Comparison of ENCODE assay signal across 8 cellular contexts in the genomic region with DNA sequence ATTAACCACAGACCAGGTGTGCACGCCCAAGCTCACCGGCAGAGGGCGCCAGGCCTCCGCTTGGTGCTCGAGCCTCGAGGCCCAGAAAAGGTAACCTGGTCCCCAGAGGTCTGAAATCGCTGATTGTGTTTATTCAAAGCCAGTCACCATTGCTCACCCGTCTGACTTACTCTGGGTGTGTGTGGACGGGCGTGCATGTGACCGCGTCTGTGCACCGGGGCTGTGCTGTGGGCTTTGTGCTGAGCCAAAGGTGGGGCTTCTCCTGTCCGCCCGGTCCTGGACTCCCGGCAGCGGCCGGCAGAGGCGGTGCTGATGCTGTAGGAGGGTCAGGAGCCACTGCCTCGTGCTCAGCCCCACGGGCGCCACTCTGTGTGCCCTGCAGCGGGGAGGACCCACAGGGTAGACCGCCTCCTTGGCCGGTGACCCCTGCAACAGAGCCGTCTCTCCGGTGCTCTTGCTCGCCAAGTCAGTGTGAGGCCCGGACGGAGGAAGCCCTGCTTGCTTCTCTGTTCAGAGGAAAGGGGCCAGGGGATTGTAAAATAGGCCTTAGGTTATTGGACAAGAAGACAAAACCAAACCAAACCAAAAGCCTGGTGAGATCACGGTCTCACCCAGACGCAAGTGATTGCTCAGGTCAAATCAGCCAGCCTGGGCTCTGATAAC.
DNase-seq lines count a peak whose midpoint lies in the region; ATAC-seq and TF ChIP-seq lines count a peak whose summit lies in the region.

No MANE protein-coding gene starts in this region.

- ATAC-seq in HG02852 (IDR thresholded peaks at IDR 0.05; ENCODE audit: unreplicated experiment), result peak; percentile 62

- peak; percentile 92 for TF ChIP-seq CTCF in GM12875 (IDR thresholded peaks at IDR 0.05; ENCODE audit: borderline replicate concordance, insufficient read depth, low read depth, low read length)
- peak; percentile 92 for TF ChIP-seq CTCF in retinal pigment epithelial cell (conservative IDR thresholded peaks at IDR 0.05; ENCODE audit: low read depth, low read length)

- DNase-seq in NCI-H146 (lab: John Stamatoyannopoulos, UW) (peak; percentile 87), anterior cingulate cortex (lab: John Stamatoyannopoulos, UW) (peak in 55 of 58 donors; percentile 49 to 92 (median 80)), hippocampal formation (lab: John Stamatoyannopoulos, UW) (peak; percentile 76 to 85), retinal pigment epithelial cell (ENCODE audit: low read depth) (peak; percentile 57), epidermal melanocyte (ENCODE audit: insufficient read length, low spot score) (no peak)
- peak; percentile 85 for DNase-seq in T-helper 2 cell treated with Interferon-gamma antibody and Interleukin-4, amounts not matched to agents 5 μg/mL and 100 μg/mL, for 36 hours (ENCODE audit: low spot score)

- H3K4me3 ChIP-seq in GM12875 (ENCODE audit: low read depth, low read length), result peak overlapping the region; percentile 65
- H3K4me3 ChIP-seq in retinal pigment epithelial cell (ENCODE audit: low read length), result peak overlapping the region; percentile 31

- no peaks in the 10 kb centered on the region for H3K36me3 Mint-ChIP-seq in T-helper 2 cell treated with Interferon-gamma antibody and Interleukin-4, amounts not matched to agents 5 μg/mL and 100 μg/mL, for 36 hours (ENCODE audit: low read depth)

- no peaks in the 10 kb centered on the region for H3K27me3 Mint-ChIP-seq in T-helper 2 cell treated with Interferon-gamma antibody and Interleukin-4, amounts not matched to agents 5 μg/mL and 100 μg/mL, for 36 hours (ENCODE audit: low read depth)

- H3K4me1 Mint-ChIP-seq in T-helper 2 cell treated with Interferon-gamma antibody and Interleukin-4, amounts not matched to agents 5 μg/mL and 100 μg/mL, for 36 hours (ENCODE audit: low read depth), result peaks cover 40% of the 10 kb centered on the region

- peak overlapping the region; percentile 65 for H3K4me3 Mint-ChIP-seq in T-helper 2 cell treated with Interferon-gamma antibody and Interleukin-4, amounts not matched to agents 5 μg/mL and 100 μg/mL, for 36 hours

- H3K9me3 Mint-ChIP-seq in T-helper 2 cell treated with Interferon-gamma antibody and Interleukin-4, amounts not matched to agents 5 μg/mL and 100 μg/mL, for 36 hours, result no peaks in the 10 kb centered on the region

- peak overlapping the region; percentile 74 for H3K27ac Mint-ChIP-seq in T-helper 2 cell treated with Interferon-gamma antibody and Interleukin-4, amounts not matched to agents 5 μg/mL and 100 μg/mL, for 36 hours
